Comparison of ENCODE assay signal across 2 cellular contexts in the genomic region with DNA sequence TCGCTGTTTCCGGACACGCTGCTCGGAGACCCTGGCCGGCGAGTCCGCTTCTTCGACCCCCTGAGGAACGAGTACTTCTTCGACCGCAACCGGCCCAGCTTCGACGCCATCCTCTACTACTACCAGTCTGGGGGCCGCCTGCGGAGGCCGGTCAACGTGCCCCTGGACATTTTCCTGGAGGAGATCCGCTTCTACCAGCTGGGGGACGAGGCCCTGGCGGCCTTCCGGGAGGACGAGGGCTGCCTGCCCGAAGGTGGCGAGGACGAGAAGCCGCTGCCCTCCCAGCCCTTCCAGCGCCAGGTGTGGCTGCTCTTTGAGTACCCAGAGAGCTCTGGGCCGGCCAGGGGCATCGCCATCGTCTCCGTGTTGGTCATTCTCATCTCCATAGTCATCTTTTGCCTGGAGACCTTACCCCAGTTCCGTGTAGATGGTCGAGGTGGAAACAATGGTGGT.
TF ChIP-seq lines count a peak whose summit lies in the region.

No MANE protein-coding gene starts in this region.

TF ChIP-seq in HEK293, 187 proteins besides CTCF, POLR2A, EP300 and RAD21:
- no peak for TF ChIP-seq ZNF133 (tag by site-specific recombination; IDR thresholded peaks at IDR 0.05)
- TF ChIP-seq SCRT2 (tag by site-specific recombination; IDR thresholded peaks at IDR 0.05): 0 out of 2 replicates have a peak, but pooled peaks have one; percentile 5

TF ChIP-seq in H1, 55 proteins besides CTCF, POLR2A, EP300 and RAD21:
- TF ChIP-seq RBBP5 (IDR thresholded peaks at IDR 0.05; ENCODE audit: borderline replicate concordance, low read depth, low read length) (no peak), CHD2 (IDR thresholded peaks at IDR 0.05; ENCODE audit: low read length) (no peak), EGR1 (IDR thresholded peaks at IDR 0.05; ENCODE audit: borderline replicate concordance, low read depth, low read length) (no peak), KDM5A (IDR thresholded peaks at IDR 0.05; ENCODE audit: low read length) (no peak), SP1 (IDR thresholded peaks at IDR 0.05; ENCODE audit: low read depth, low read length) (no peak), RFX5 (IDR thresholded peaks at IDR 0.05; ENCODE audit: borderline replicate concordance, low read depth, low read length) (no peak), BCL11A (IDR thresholded peaks at IDR 0.05; ENCODE audit: low read depth in 2 of 2, low read length in 2 of 2) (no peak)
- TF ChIP-seq, protein P1, sequence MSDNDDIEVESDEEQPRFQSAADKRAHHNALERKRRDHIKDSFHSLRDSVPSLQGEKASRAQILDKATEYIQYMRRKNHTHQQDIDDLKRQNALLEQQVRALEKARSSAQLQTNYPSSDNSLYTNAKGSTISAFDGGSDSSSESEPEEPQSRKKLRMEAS (IDR thresholded peaks at IDR 0.05): 0 out of 2 replicates have a peak, but pooled peaks have one; percentile 24
- TF ChIP-seq, protein P2, sequence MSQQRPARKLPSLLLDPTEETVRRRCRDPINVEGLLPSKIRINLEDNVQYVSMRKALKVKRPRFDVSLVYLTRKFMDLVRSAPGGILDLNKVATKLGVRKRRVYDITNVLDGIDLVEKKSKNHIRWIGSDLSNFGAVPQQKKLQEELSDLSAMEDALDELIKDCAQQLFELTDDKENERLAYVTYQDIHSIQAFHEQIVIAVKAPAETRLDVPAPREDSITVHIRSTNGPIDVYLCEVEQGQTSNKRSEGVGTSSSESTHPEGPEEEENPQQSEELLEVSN (IDR thresholded peaks at IDR 0.05): peak; percentile 61
